In genomic region chr1:46188295-46189030, GRCh38 we compare ENCODE assay signal across 10 cellular contexts. TPM values are rescaled to one million over a fixed set of nuclear protein-coding genes. Genes with fewer than 3 reads are reported as not detected.
DNase-seq lines count a peak whose midpoint lies in the region; ATAC-seq and TF ChIP-seq lines count a peak whose summit lies in the region.
"Had no signal": no experiment of that assay in that cellular context is flagged by ENCODE, and none has a peak within 500 bp of the region (broad histone marks: within the 10 kb centered on the region; RNA-seq: fewer than 3 reads in every experiment).

No MANE protein-coding gene starts in this region.

- H3K4me3 ChIP-seq in heart right ventricle (no peak overlapping the region), right atrium auricular region (no peak overlapping the region), upper lobe of left lung (no peak overlapping the region)

- H3K36me3 ChIP-seq in heart right ventricle, result peaks cover 0 to 62% (median 39%) of the 10 kb centered on the region in 9 donors
- H3K36me3 ChIP-seq in right atrium auricular region, result peaks cover 28% of the 10 kb centered on the region
- H3K36me3 ChIP-seq in upper lobe of left lung, result peaks cover 2 to 39% (median 28%) of the 10 kb centered on the region in 4 donors

- no peak for TF ChIP-seq CTCF in heart right ventricle (IDR thresholded peaks at IDR 0.05)
- TF ChIP-seq CTCF in right atrium auricular region (IDR thresholded peaks at IDR 0.05), result peak in 1 of 2 donors; percentile 13
- TF ChIP-seq CTCF in VCaP (conservative IDR thresholded peaks at IDR 0.05), result no peak
- TF ChIP-seq CTCF in upper lobe of left lung (IDR thresholded peaks at IDR 0.05), result no peak

- DNase-seq in heart right ventricle (no peak), right atrium auricular region (ENCODE audit: low spot score) (no peak), islet precursor cell (peak; percentile 91), upper lobe of left lung (no peak), NCI-H2227 treated with DMSO at 0.1 percent for 48 hours (lab: John Stamatoyannopoulos, UW) (no peak)
- DNase-seq: amniotic stem cell, glutamatergic neuron had no signal

- no peak for TF ChIP-seq EP300 in upper lobe of left lung (IDR thresholded peaks at IDR 0.05)

- intact Hi-C loops in heart right ventricle (cut with DNase I), result loop anchor here in 1 of 10 donors (10.0 kb wide), 1 partner anchor 304 kb away; no protein-coding TSS in a partner anchor

- H3K4me1 ChIP-seq in heart right ventricle, result peaks cover 1 to 34% (median 13%) of the 10 kb centered on the region in 9 donors
- H3K4me1 ChIP-seq in right atrium auricular region, result peaks cover 0 to 22% of the 10 kb centered on the region in 2 donors
- H3K4me1 ChIP-seq in upper lobe of left lung, result peaks cover 6 to 40% (median 23%) of the 10 kb centered on the region in 4 donors

- no peaks in the 10 kb centered on the region for H3K27me3 ChIP-seq in heart right ventricle
- H3K27me3 ChIP-seq in right atrium auricular region, result no peaks in the 10 kb centered on the region
- no peaks in the 10 kb centered on the region for H3K27me3 ChIP-seq in upper lobe of left lung

- 65 to 70% methylated on average over 6 of the region's 6 CpGs for WGBS in heart right ventricle, 2 donors
- WGBS in upper lobe of left lung, 2 donors, result 63 to 71% methylated on average over 6 of the region's 6 CpGs

- H3K9me3 ChIP-seq in heart right ventricle (no peaks in the 10 kb centered on the region), right atrium auricular region (no peaks in the 10 kb centered on the region), upper lobe of left lung (no peaks in the 10 kb centered on the region)

- TF ChIP-seq POLR2A in upper lobe of left lung (IDR thresholded peaks at IDR 0.05), result no peak

- H3K27ac ChIP-seq in heart right ventricle (peak overlapping the region in 7 of 10 donors; percentile 1 to 69 (median 33)), right atrium auricular region (peak overlapping the region in 1 of 2 donors; percentile 22), VCaP (peak overlapping the region; percentile 47), upper lobe of left lung (peak overlapping the region in 3 of 4 donors; percentile 21 to 76 (median 68))

- ATAC-seq in heart right ventricle, result peak in 1 of 8 donors; percentile 11
- peak; percentile 44 to 47 for ATAC-seq in upper lobe of left lung (ENCODE audit: low FRiP score in 2 of 2)
- no peak for ATAC-seq in HG03108 (IDR thresholded peaks at IDR 0.05; ENCODE audit: unreplicated experiment)
- ATAC-seq in HG03135 (IDR thresholded peaks at IDR 0.05; ENCODE audit: unreplicated experiment), result no peak

RNA-seq across cellular contexts. Expression of gene POMGNT1, which starts 9.8 kb away (rescaled TPM):
- total RNA-seq in heart right ventricle (100 to 1,000 TPM; 125 to 164 (median 147) TPM), right atrium auricular region (10 to 100 TPM; 57.0 to 87.8 TPM), upper lobe of left lung (10 to 100 TPM; 37.7 to 66.7 (median 47.5) TPM)
- polyA plus RNA-seq in heart right ventricle, result 100 to 1,000 TPM in 1 of 2 donors, 10 to 100 TPM in 1; 74.3 to 132 TPM

RNA-seq across cellular contexts. Expression of gene P3R3URF, which starts 12.2 kb away (rescaled TPM):
- total RNA-seq in heart right ventricle (not detected), right atrium auricular region (not detected), upper lobe of left lung (not detected)
- polyA plus RNA-seq in heart right ventricle, result not detected

RNA-seq across cellular contexts. Expression of gene TSPAN1, which starts 13.6 kb away (rescaled TPM):
- total RNA-seq in heart right ventricle, result 1 to 10 TPM in 9 of 10 donors, under 1 TPM in 1; 0.80 to 2.3 (median 1.7) TPM
- polyA plus RNA-seq in heart right ventricle, result 1 to 10 TPM; 1.3 to 5.3 TPM
- 1 to 10 TPM; 2.0 to 2.3 TPM for total RNA-seq in right atrium auricular region
- total RNA-seq in upper lobe of left lung, result 100 to 1,000 TPM in 1 of 6 donors, 10 to 100 TPM in 5; 12.2 to 109 (median 31.2) TPM

RNA-seq across cellular contexts. Expression of gene LURAP1, which starts 14.7 kb away (rescaled TPM):
- 10 to 100 TPM in 3 of 10 donors, 1 to 10 TPM in 7; 5.5 to 13.5 (median 8.0) TPM for total RNA-seq in heart right ventricle
- polyA plus RNA-seq in heart right ventricle, result 1 to 10 TPM; 6.4 to 7.3 TPM
- total RNA-seq in right atrium auricular region, result 1 to 10 TPM; 4.1 to 9.1 TPM
- total RNA-seq in upper lobe of left lung, result 1 to 10 TPM in 5 of 6 donors, under 1 TPM in 1; 0.61 to 5.2 (median 2.8) TPM

RNA-seq across cellular contexts. Expression of gene PIK3R3, which starts 56.0 kb away (rescaled TPM):
- total RNA-seq in heart right ventricle, result 10 to 100 TPM; 22.9 to 54.5 (median 40.1) TPM
- polyA plus RNA-seq in heart right ventricle, result 10 to 100 TPM; 15.4 to 31.6 TPM
- 10 to 100 TPM; 24.3 to 35.3 TPM for total RNA-seq in right atrium auricular region
- 10 to 100 TPM; 11.2 to 43.7 (median 33.0) TPM for total RNA-seq in upper lobe of left lung

Comparison
In these comparisons a context has a peak if more than half of its experiments do, and no peak if none do; other contexts are left out.
1. ATAC-seq: peak in upper lobe of left lung (2 of 2); none in HG03108 (single experiment) and HG03135 (single experiment).